ENCODE assay signal across 17 cellular contexts in the genomic region with DNA sequence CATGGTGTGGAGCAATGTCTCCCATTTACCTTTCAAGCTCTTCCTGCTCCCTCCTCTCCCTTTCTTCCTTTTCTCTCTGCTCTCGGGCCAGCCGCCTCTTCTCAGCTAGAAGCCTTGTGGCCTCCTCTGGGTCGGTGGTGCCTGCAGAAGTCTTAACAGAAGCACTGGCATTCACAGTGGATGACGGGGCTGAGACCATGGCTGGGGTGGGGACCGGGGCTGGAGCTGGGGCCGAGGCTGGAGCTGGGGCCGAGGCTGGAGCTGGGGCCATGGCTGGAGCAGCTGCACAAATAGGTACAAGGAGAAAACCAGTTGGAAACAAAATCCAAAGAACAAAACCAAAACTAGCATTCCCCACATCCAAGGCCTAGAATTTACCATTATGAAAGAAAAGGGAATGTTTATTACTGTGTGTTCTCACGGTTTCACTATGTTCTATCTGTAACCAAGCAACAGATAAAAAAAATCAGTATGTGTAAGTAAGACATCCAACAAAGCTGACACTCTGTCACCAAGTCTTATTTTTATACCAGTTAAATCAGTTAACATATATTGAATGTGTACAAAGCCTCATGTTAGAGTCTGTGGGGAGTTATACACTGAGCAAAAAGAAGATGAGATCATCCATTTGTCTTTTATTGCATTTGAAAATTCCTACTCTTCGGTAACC.
"Had no signal": no experiment of that assay in that cellular context is flagged by ENCODE, and none has a peak within 500 bp of the region (broad histone marks: within the 10 kb centered on the region; RNA-seq: fewer than 3 reads in every experiment).

No MANE protein-coding gene starts in this region.

- H3K9me3 Mint-ChIP-seq: naive thymus-derived CD8-positive, alpha-beta T cell; neural crest cell had no signal

- H3K4me3 Mint-ChIP-seq: naive thymus-derived CD8-positive, alpha-beta T cell; neural crest cell had no signal

- DNase-seq: effector CD8-positive, alpha-beta T cell; gastrocnemius medialis; kidney; mammary epithelial cell; mucosa of descending colon; naive thymus-derived CD8-positive, alpha-beta T cell; sigmoid colon; stimulated activated CD4-positive, alpha-beta T cell treated with anti-CD3 and anti-CD28 coated beads, Interleukin-12 subunit alpha, Interleukin-12 subunit beta, amount 100 ng/mL, for 4 hours; stimulated activated naive CD4-positive, alpha-beta T cell; testis; upper lobe of right lung had no signal

- H3K36me3 Mint-ChIP-seq: naive thymus-derived CD8-positive, alpha-beta T cell had no signal

- H3K4me1 Mint-ChIP-seq: neural crest cell had no signal

- H3K27me3 ChIP-seq: gastrocnemius medialis, right atrium auricular region, sigmoid colon, testis, tibial nerve, upper lobe of right lung, vagina had no signal

- FAIRE-seq: kidney had no signal

- H3K27ac ChIP-seq: coronary artery, gastrocnemius medialis, right atrium auricular region, sigmoid colon, skin epidermis, testis, tibial nerve, upper lobe of right lung, vagina had no signal

- H3K36me3 ChIP-seq: gastrocnemius medialis, right atrium auricular region, sigmoid colon had no signal

- H3K9me3 ChIP-seq: gastrocnemius medialis, mucosa of descending colon, right atrium auricular region, sigmoid colon, testis, tibial nerve, upper lobe of right lung, vagina had no signal

- H3K4me3 ChIP-seq: coronary artery, gastrocnemius medialis, mucosa of descending colon, right atrium auricular region, sigmoid colon, skin epidermis, testis, tibial nerve, upper lobe of right lung, vagina had no signal
